ENCODE assay signal across 10 cellular contexts in the genomic region with DNA sequence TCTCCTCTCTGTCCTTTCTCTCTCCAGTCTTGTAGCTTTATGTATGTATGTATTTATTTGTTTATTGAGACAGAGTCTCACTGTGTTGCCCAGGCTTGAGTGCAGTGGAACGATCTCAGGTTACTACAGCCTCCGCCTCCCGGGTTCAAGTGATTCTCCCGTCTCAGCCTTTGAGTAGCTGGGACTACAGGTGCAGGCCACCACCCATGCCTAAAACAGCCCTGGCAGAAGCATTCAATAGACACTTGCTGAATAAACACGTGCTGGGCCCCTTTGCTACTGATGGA. TPM values are rescaled to one million over a fixed set of nuclear protein-coding genes. Genes with fewer than 3 reads are reported as not detected.
A peak's percentile ranks its signal among the peaks of the same experiment; 100 is the strongest.
DNase-seq lines count a peak whose midpoint lies in the region; ATAC-seq, FAIRE-seq and TF ChIP-seq lines count a peak whose summit lies in the region.
"Had no signal": no experiment of that assay in that cellular context is flagged by ENCODE, and none has a peak within 500 bp of the region (broad histone marks: within the 10 kb centered on the region; RNA-seq: fewer than 3 reads in every experiment).

No MANE protein-coding gene starts in this region.

- H3K4me1 ChIP-seq in BLaER1: peaks cover 58% of the 10 kb centered on the region
- peaks cover 4% of the 10 kb centered on the region; the same call in 1 of the 2 replicates for H3K4me1 ChIP-seq in HEK293 (ENCODE audit: control insufficient read depth, insufficient read depth, low read length)
- H3K4me1 ChIP-seq in K562 (replicated peaks in 1 of 2; ENCODE audit: control insufficient read depth in 2 of 2, insufficient read depth in 2 of 2, low read length in 2 of 2): peaks cover 15 to 50% of the 10 kb centered on the region in 2 experiments; a peak in 4 of 5 replicates

- H3K27me3 ChIP-seq in BLaER1 (no peaks in the 10 kb centered on the region), K562 (ENCODE audit: control insufficient read depth in 2 of 2, insufficient read depth in 2 of 2, low read length in 2 of 2) (no peaks in the 10 kb centered on the region)

- peaks cover 52% of the 10 kb centered on the region for H3K79me2 ChIP-seq in K562 (ENCODE audit: control insufficient read depth, insufficient read depth, low read length)

- POLR2A ChIA-PET in HEK293 (lab: Yijun Ruan, JAX): no interaction called here
- POLR2A ChIA-PET in K562 (lab: Yijun Ruan, JAX): interaction anchor here (0.9 to 8.0 kb wide), 2 partner anchors 10 to 15 kb away, joined by 3 to 236 read pairs; no protein-coding TSS in a partner anchor

- FAIRE-seq in K562 (lab: Jason Lieb, UNC): no peak

- peak overlapping the region; percentile 92 for H3K4me3 Mint-ChIP-seq in natural killer cell treated with Interleukin-12 subunit alpha and Interleukin-12 subunit beta and Interleukin-15 and Interleukin-18, amount 100 ng/mL, for 72 hours

- no peaks in the 10 kb centered on the region for H3K9me1 ChIP-seq in K562 (ENCODE audit: control insufficient read depth, insufficient read depth, low read length)

- H3K4me2 ChIP-seq in BLaER1 (peak overlapping the region; percentile 99), K562 (ENCODE audit: insufficient read depth, low read length) (peak overlapping the region; percentile 86)

- peaks cover 53% of the 10 kb centered on the region for H3K36me3 ChIP-seq in BLaER1
- peaks cover 24 to 56% of the 10 kb centered on the region in 2 experiments; a peak in 2 of 3 replicates for H3K36me3 ChIP-seq in HEK293 (ENCODE audit: control insufficient read depth in 2 of 2, insufficient read depth in 1 of 2, low read length in 2 of 2)
- H3K36me3 ChIP-seq in K562 (ENCODE audit: control insufficient read depth, insufficient read depth, low read length): peaks cover 58% of the 10 kb centered on the region

- no peak overlapping the region for H3K27ac ChIP-seq in BLaER1
- no peak overlapping the region for H3K27ac ChIP-seq in HEK293 (ENCODE audit: extremely low read depth, low read depth, low read length)
- no peak overlapping the region for H3K27ac ChIP-seq in K562 (ENCODE audit: extremely low read depth, low read depth, low read length)
- H3K27ac ChIP-seq: SK-N-MC had no signal

- peaks cover 73% of the 10 kb centered on the region for H4K20me1 ChIP-seq in BLaER1
- H4K20me1 ChIP-seq in K562 (replicated peaks; ENCODE audit: control insufficient read depth, insufficient read depth, low read length): peaks cover 22% of the 10 kb centered on the region

- no peak for TF ChIP-seq EP300 in K562 (IDR thresholded peaks at IDR 0.05; ENCODE audit: low read length)

- peak overlapping the region; percentile 87; the same call in 1 of the 2 replicates for H3K9ac ChIP-seq in BLaER1
- 0 out of 4 replicates have a peak overlapping the region, but pooled peaks of 1 of the 2 experiments have one; percentile 75 for H3K9ac ChIP-seq in K562 (ENCODE audit: insufficient read depth in 1 of 2, low read depth in 2 of 2, low read length in 2 of 2)

- H3K9me3 ChIP-seq in BLaER1 (no peaks in the 10 kb centered on the region), HEK293 (ENCODE audit: control insufficient read depth, insufficient read depth, low read depth, low read length) (no peaks in the 10 kb centered on the region), K562 (replicated peaks; ENCODE audit: control insufficient read depth, insufficient read depth, low read depth, low read length) (no peaks in the 10 kb centered on the region)

- intact Hi-C loops in K562 (cut with micrococcal nuclease): no loop called here

- ATAC-seq in K562: no peak
- no peak for ATAC-seq in natural killer cell treated with Interleukin-12 subunit alpha and Interleukin-12 subunit beta and Interleukin-15 and Interleukin-18, amount 100 ng/mL, for 72 hours

- DNase-seq in K562 (ENCODE audit: extremely low read depth in 1 of 4, low spot score in 3 of 4): no peak
- DNase-seq in natural killer cell treated with Interleukin-12 subunit alpha and Interleukin-12 subunit beta and Interleukin-15 and Interleukin-18, amount 100 ng/mL, for 72 hours (ENCODE audit: low spot score): no peak
- DNase-seq in NCI-H774 (lab: John Stamatoyannopoulos, UW): no peak
- DNase-seq in superior temporal gyrus (ENCODE audit: extremely low spot score): no peak
- DNase-seq in 8988T: no peak
- DNase-seq in DMS 273 (lab: John Stamatoyannopoulos, UW; ENCODE audit: unreplicated experiment): no peak
- DNase-seq: stimulated activated CD8-positive, alpha-beta memory T cell treated with anti-CD3 and anti-CD28 coated beads, Interleukin-4, amount 100 ng/mL, for 48 hours had no signal

- peak overlapping the region; percentile 93; the same call in 1 of the 2 replicates for H3K4me3 ChIP-seq in BLaER1
- H3K4me3 ChIP-seq in HEK293 (ENCODE audit: low read depth, low read length): no peak overlapping the region
- H3K4me3 ChIP-seq in K562: peak overlapping the region; percentile 71

- CTCF ChIA-PET in HEK293 (lab: Yijun Ruan, JAX): interaction anchor here (1.5 kb wide), 1 partner anchor 16 kb away, joined by 6 read pairs; no protein-coding TSS in a partner anchor
- CTCF ChIA-PET in K562 (lab: Yijun Ruan, JAX; ENCODE audit: low intra/inter-chr PET ratio): no interaction called here

- peaks cover 22 to 33% of the 10 kb centered on the region in 2 donors for H3K4me1 Mint-ChIP-seq in natural killer cell treated with Interleukin-12 subunit alpha and Interleukin-12 subunit beta and Interleukin-15 and Interleukin-18, amount 100 ng/mL, for 72 hours (ENCODE audit: low read depth in 2 of 2)

- TF ChIP-seq POLR2A in K562 (conservative IDR thresholded peaks at IDR 0.05): no peak

- peak overlapping the region in 1 of 2 donors; percentile 78 for H3K27ac Mint-ChIP-seq in natural killer cell treated with Interleukin-12 subunit alpha and Interleukin-12 subunit beta and Interleukin-15 and Interleukin-18, amount 100 ng/mL, for 72 hours

- TF ChIP-seq CTCF in HEK293 (tag by site-specific recombination; IDR thresholded peaks at IDR 0.05): no peak
- no peak for TF ChIP-seq CTCF in K562 (IDR thresholded peaks at IDR 0.05 in 2 of 3, conservative IDR thresholded peaks at IDR 0.05 in 1 of 3; ENCODE audit: insufficient read depth in 2 of 3, low read depth in 1 of 3, low read length in 3 of 3)

- TF ChIP-seq RAD21 in K562 (CRISPR knock-in tag; conservative IDR thresholded peaks at IDR 0.05 in 1 of 2, IDR thresholded peaks at IDR 0.05 in 1 of 2): no peak

- 72% methylated on average over 5 of the region's 5 CpGs for WGBS in K562 (ENCODE audit: insufficient coverage, low coverage, missing lambda C conversion rate)

- no TSS peak for BruUV-seq in K562 (replicated peaks; lab: Mats Ljungman, UMichigan)

- H3K9me3 Mint-ChIP-seq in natural killer cell treated with Interleukin-12 subunit alpha and Interleukin-12 subunit beta and Interleukin-15 and Interleukin-18, amount 100 ng/mL, for 72 hours: no peaks in the 10 kb centered on the region

- no peaks in the 10 kb centered on the region for H3K27me3 Mint-ChIP-seq in natural killer cell treated with Interleukin-12 subunit alpha and Interleukin-12 subunit beta and Interleukin-15 and Interleukin-18, amount 100 ng/mL, for 72 hours

- H2AFZ ChIP-seq in K562 (ENCODE audit: low read depth, low read length): no peak overlapping the region

- H3K36me3 Mint-ChIP-seq in natural killer cell treated with Interleukin-12 subunit alpha and Interleukin-12 subunit beta and Interleukin-15 and Interleukin-18, amount 100 ng/mL, for 72 hours: peaks cover 10% of the 10 kb centered on the region

- in situ Hi-C loops in K562 (cut with MboI): no loop called here

RNA-seq across cellular contexts. Expression of a gene that starts 2.5 kb away (rescaled TPM):
- 23.5 and 87.3 TPM in 2 replicates for total RNA-seq in K562 (2011; cell fraction: chromatin; rRNA removed; ENCODE audit: low replicate concordance)
- 116 and 137 TPM in 2 replicates for total RNA-seq in K562 (2011; cell fraction: nucleolus; rRNA removed)
- total RNA-seq in K562 (2011; cell fraction: nucleoplasm; rRNA removed): 76.4 and 80.1 TPM in 2 replicates
- total RNA-seq in K562 (2014; rRNA removed) (55.0 and 62.5 TPM in 2 replicates), K562 (2014; rRNA removed; fragmentation: Illumina TruSeq; extraction: Trizol) (10.8 and 12.9 TPM in 2 replicates), K562 (2015; rRNA removed; fragmentation: Illumina TruSeq; extraction: Trizol) (36.8 TPM in 2 replicates), K562 (2021) (57.1 and 57.6 TPM in 2 replicates)
- polyA plus RNA-seq in K562 (2011; rRNA removed) (38.8 and 61.3 TPM in 2 replicates), K562 (2014; fragmentation: Illumina TruSeq; extraction: Trizol) (21.8 and 34.4 TPM in 2 replicates), K562 (2014; fragmentation: Nextera tagmentation; extraction: Ambion mirVana) (1 to 10 TPM; 2.2 to 3.0 TPM), K562 (2014; rRNA removed) (50.7 and 56.7 TPM in 2 replicates)
- 106 and 197 TPM in 2 replicates for polyA plus RNA-seq in K562 (2011; cell fraction: cytosol; rRNA removed)
- 47.0 and 58.8 TPM in 2 replicates for polyA plus RNA-seq in K562 (2011; cell fraction: nucleus; rRNA removed)
- polyA plus RNA-seq in K562 (2012): 35.0 and 51.2 TPM in 2 replicates
- 23.2 and 34.4 TPM in 2 replicates for polyA minus RNA-seq in K562 (2011; rRNA and poly(A)+ RNA removed)
- polyA minus RNA-seq in K562 (2011; cell fraction: cytosol; rRNA and poly(A)+ RNA removed): 47.3 and 62.2 TPM in 2 replicates
- 14.8 and 25.5 TPM in 2 replicates for polyA minus RNA-seq in K562 (2011; cell fraction: nucleus; rRNA and poly(A)+ RNA removed)
- total RNA-seq in natural killer cell treated with Interleukin-12 subunit alpha and Interleukin-12 subunit beta and Interleukin-15 and Interleukin-18, amount 100 ng/mL, for 72 hours: 10 to 100 TPM; 50.5 to 59.8 TPM

RNA-seq across cellular contexts. Expression of a gene that starts 10.7 kb away (rescaled TPM):
- 140 and 357 TPM in 2 replicates for total RNA-seq in K562 (2011; cell fraction: chromatin; rRNA removed; ENCODE audit: low replicate concordance)
- 408 and 448 TPM in 2 replicates for total RNA-seq in K562 (2011; cell fraction: nucleolus; rRNA removed)
- total RNA-seq in K562 (2011; cell fraction: nucleoplasm; rRNA removed): 258 and 294 TPM in 2 replicates
- total RNA-seq in K562 (2014; rRNA removed) (58.5 and 81.4 TPM in 2 replicates), K562 (2014; rRNA removed; fragmentation: Illumina TruSeq; extraction: Trizol) (30.7 and 41.6 TPM in 2 replicates), K562 (2015; rRNA removed; fragmentation: Illumina TruSeq; extraction: Trizol) (49.6 and 51.6 TPM in 2 replicates), K562 (2021) (90.8 and 92.9 TPM in 2 replicates)
- polyA plus RNA-seq in K562 (2011; rRNA removed) (80.2 and 156 TPM in 2 replicates), K562 (2014; fragmentation: Illumina TruSeq; extraction: Trizol) (76.9 and 83.7 TPM in 2 replicates), K562 (2014; fragmentation: Nextera tagmentation; extraction: Ambion mirVana) (10 to 100 TPM; 16.6 to 27.1 TPM), K562 (2014; rRNA removed) (52.7 and 70.2 TPM in 2 replicates)
- polyA plus RNA-seq in K562 (2011; cell fraction: cytosol; rRNA removed): 160 and 179 TPM in 2 replicates
- polyA plus RNA-seq in K562 (2011; cell fraction: nucleus; rRNA removed): 178 and 231 TPM in 2 replicates
- polyA plus RNA-seq in K562 (2012): 112 and 129 TPM in 2 replicates
- 77.2 and 82.6 TPM in 2 replicates for polyA minus RNA-seq in K562 (2011; rRNA and poly(A)+ RNA removed)
- 127 and 153 TPM in 2 replicates for polyA minus RNA-seq in K562 (2011; cell fraction: cytosol; rRNA and poly(A)+ RNA removed)
- polyA minus RNA-seq in K562 (2011; cell fraction: nucleus; rRNA and poly(A)+ RNA removed): 55.1 and 85.3 TPM in 2 replicates
- 10 to 100 TPM; 50.7 to 72.4 TPM for total RNA-seq in natural killer cell treated with Interleukin-12 subunit alpha and Interleukin-12 subunit beta and Interleukin-15 and Interleukin-18, amount 100 ng/mL, for 72 hours

RNA-seq across cellular contexts. Expression of a gene that starts 56.5 kb away (rescaled TPM):
- 133 and 181 TPM in 2 replicates for total RNA-seq in K562 (2011; cell fraction: chromatin; rRNA removed; ENCODE audit: low replicate concordance)
- 106 and 110 TPM in 2 replicates for total RNA-seq in K562 (2011; cell fraction: nucleolus; rRNA removed)
- 88.2 and 107 TPM in 2 replicates for total RNA-seq in K562 (2011; cell fraction: nucleoplasm; rRNA removed)
- total RNA-seq in K562 (2014; rRNA removed) (95.4 and 108 TPM in 2 replicates), K562 (2014; rRNA removed; fragmentation: Illumina TruSeq; extraction: Trizol) (87.1 and 109 TPM in 2 replicates), K562 (2015; rRNA removed; fragmentation: Illumina TruSeq; extraction: Trizol) (79.6 and 82.9 TPM in 2 replicates), K562 (2021) (147 and 158 TPM in 2 replicates)
- polyA plus RNA-seq in K562 (2011; rRNA removed) (83.4 and 112 TPM in 2 replicates), K562 (2014; fragmentation: Illumina TruSeq; extraction: Trizol) (139 and 165 TPM in 2 replicates), K562 (2014; fragmentation: Nextera tagmentation; extraction: Ambion mirVana) (10 to 100 TPM; 10.5 to 14.0 TPM), K562 (2014; rRNA removed) (94.6 and 99.9 TPM in 2 replicates)
- 74.2 and 81.7 TPM in 2 replicates for polyA plus RNA-seq in K562 (2011; cell fraction: cytosol; rRNA removed)
- 185 and 193 TPM in 2 replicates for polyA plus RNA-seq in K562 (2011; cell fraction: nucleus; rRNA removed)
- 74.5 and 123 TPM in 2 replicates for polyA plus RNA-seq in K562 (2012)
- 105 and 127 TPM in 2 replicates for polyA minus RNA-seq in K562 (2011; rRNA and poly(A)+ RNA removed)
- 52.3 and 57.5 TPM in 2 replicates for polyA minus RNA-seq in K562 (2011; cell fraction: cytosol; rRNA and poly(A)+ RNA removed)
- 38.1 and 91.4 TPM in 2 replicates for polyA minus RNA-seq in K562 (2011; cell fraction: nucleus; rRNA and poly(A)+ RNA removed)
- 100 to 1,000 TPM in 1 of 2 donors, 10 to 100 TPM in 1; 75.2 to 101 TPM for total RNA-seq in natural killer cell treated with Interleukin-12 subunit alpha and Interleukin-12 subunit beta and Interleukin-15 and Interleukin-18, amount 100 ng/mL, for 72 hours
